Comparison of ENCODE assay signal across 13 cellular contexts in genomic region chr13:43094901-43095300, GRCh38.
A peak's percentile ranks its signal among the peaks of the same experiment; 100 is the strongest.
DNase-seq lines count a peak whose midpoint lies in the region; ATAC-seq lines count a peak whose summit lies in the region.
"Had no signal": no experiment of that assay in that cellular context is flagged by ENCODE, and none has a peak within 500 bp of the region (broad histone marks: within the 10 kb centered on the region; RNA-seq: fewer than 3 reads in every experiment).

No MANE protein-coding gene starts in this region.

- peak overlapping the region; percentile 62 for H3K27ac Mint-ChIP-seq in activated naive CD4-positive, alpha-beta T cell treated with anti-CD3 and anti-CD28 coated beads for 36 hours
- H3K27ac Mint-ChIP-seq in activated naive CD4-positive, alpha-beta T cell treated with anti-CD3 and anti-CD28 coated beads, Interleukin-2, amount 10 ng/mL, durations not matched to agents 7 days and 5 days = no peak overlapping the region
- peak overlapping the region in 1 of 7 donors; percentile 28 for H3K27ac Mint-ChIP-seq in CD4-positive, alpha-beta memory T cell
- H3K27ac Mint-ChIP-seq: brain had no signal

- H3K36me3 Mint-ChIP-seq in activated naive CD4-positive, alpha-beta T cell treated with anti-CD3 and anti-CD28 coated beads for 36 hours (ENCODE audit: low read depth) = peaks cover 12% of the 10 kb centered on the region
- H3K36me3 Mint-ChIP-seq in activated naive CD4-positive, alpha-beta T cell treated with anti-CD3 and anti-CD28 coated beads, Interleukin-2, amount 10 ng/mL, durations not matched to agents 7 days and 5 days = peaks cover 14% of the 10 kb centered on the region
- peaks cover 19 to 20% of the 10 kb centered on the region in 2 donors for H3K36me3 Mint-ChIP-seq in CD4-positive, alpha-beta memory T cell

- POLR2A ChIA-PET in CD4-positive, alpha-beta memory T cell (lab: Charles Lee; ENCODE audit: partially characterized antibody) = no interaction called here

- ATAC-seq in HG02571 (IDR thresholded peaks at IDR 0.05; ENCODE audit: unreplicated experiment) = peak; percentile 98
- ATAC-seq in HG03558 (IDR thresholded peaks at IDR 0.05; ENCODE audit: extremely low read depth, unreplicated experiment) = peak; percentile 59
- ATAC-seq in stimulated activated naive CD8-positive, alpha-beta T cell treated with anti-CD3 and anti-CD28 coated beads, Interleukin-15, Interleukin-2, amounts not matched to agents 100 U/mL and 50 U/mL, for 24 hours = peak; percentile 82

- DNase-seq in activated naive CD4-positive, alpha-beta T cell treated with anti-CD3 and anti-CD28 coated beads for 36 hours = no peak
- DNase-seq in activated naive CD4-positive, alpha-beta T cell treated with anti-CD3 and anti-CD28 coated beads, Interleukin-2, amount 10 ng/mL, durations not matched to agents 7 days and 5 days = no peak
- no peak for DNase-seq in stimulated activated naive CD8-positive, alpha-beta T cell treated with anti-CD3 and anti-CD28 coated beads, Interleukin-15, Interleukin-2, amounts not matched to agents 100 U/mL and 50 U/mL, for 24 hours
- DNase-seq in C1 segment of cervical spinal cord (lab: John Stamatoyannopoulos, UW) (no peak), NCI-H2107 (lab: John Stamatoyannopoulos, UW) (no peak)
- DNase-seq in CD4-positive, alpha-beta memory T cell = no peak
- DNase-seq: NK-92 treated with Interleukin-12 subunit alpha and Interleukin-12 subunit beta, amount 100 ng/mL, for 24 hours had no signal

- no peaks in the 10 kb centered on the region for H3K27me3 Mint-ChIP-seq in activated naive CD4-positive, alpha-beta T cell treated with anti-CD3 and anti-CD28 coated beads for 36 hours (ENCODE audit: low read depth)
- H3K27me3 Mint-ChIP-seq in activated naive CD4-positive, alpha-beta T cell treated with anti-CD3 and anti-CD28 coated beads, Interleukin-2, amount 10 ng/mL, durations not matched to agents 7 days and 5 days = no peaks in the 10 kb centered on the region
- H3K27me3 Mint-ChIP-seq in CD4-positive, alpha-beta memory T cell = no peaks in the 10 kb centered on the region

- H3K4me3 ChIP-seq in CD4-positive, alpha-beta memory T cell (ENCODE audit: low read length in 2 of 2) = no peak overlapping the region
- H3K4me3 ChIP-seq: lung, right atrium auricular region had no signal

- H3K36me3 ChIP-seq in CD4-positive, alpha-beta memory T cell (ENCODE audit: insufficient read depth, low read length) = no peaks in the 10 kb centered on the region
- H3K36me3 ChIP-seq: right atrium auricular region had no signal

- H3K4me3 Mint-ChIP-seq in activated naive CD4-positive, alpha-beta T cell treated with anti-CD3 and anti-CD28 coated beads for 36 hours = no peak overlapping the region
- no peak overlapping the region for H3K4me3 Mint-ChIP-seq in activated naive CD4-positive, alpha-beta T cell treated with anti-CD3 and anti-CD28 coated beads, Interleukin-2, amount 10 ng/mL, durations not matched to agents 7 days and 5 days
- no peak overlapping the region for H3K4me3 Mint-ChIP-seq in CD4-positive, alpha-beta memory T cell
- H3K4me3 Mint-ChIP-seq: brain had no signal

- H3K27ac ChIP-seq in CD4-positive, alpha-beta memory T cell (ENCODE audit: low read depth, low read length) = no peak overlapping the region
- H3K27ac ChIP-seq: right atrium auricular region, VCaP had no signal

- peaks cover 22% of the 10 kb centered on the region for H3K4me1 Mint-ChIP-seq in activated naive CD4-positive, alpha-beta T cell treated with anti-CD3 and anti-CD28 coated beads for 36 hours (ENCODE audit: low read depth)
- peaks cover 5% of the 10 kb centered on the region for H3K4me1 Mint-ChIP-seq in activated naive CD4-positive, alpha-beta T cell treated with anti-CD3 and anti-CD28 coated beads, Interleukin-2, amount 10 ng/mL, durations not matched to agents 7 days and 5 days
- peaks cover 10 to 20% (median 13%) of the 10 kb centered on the region in 4 donors for H3K4me1 Mint-ChIP-seq in CD4-positive, alpha-beta memory T cell

- H3K9me3 ChIP-seq in CD4-positive, alpha-beta memory T cell (ENCODE audit: control insufficient read depth in 1 of 2, low read length in 2 of 2) = no peaks in the 10 kb centered on the region

- intact Hi-C loops in activated naive CD4-positive, alpha-beta T cell treated with anti-CD3 and anti-CD28 coated beads for 36 hours (cut with micrococcal nuclease) = loop anchor here (1.0 to 10.0 kb wide), 5 partner anchors 33 to 780 kb away; partner anchors contain the start of genes CCDC122, EPSTI1 and LACC1
- intact Hi-C loops in CD4-positive, alpha-beta memory T cell (cut with micrococcal nuclease) = no loop called here

- H3K27me3 ChIP-seq in CD4-positive, alpha-beta memory T cell (ENCODE audit: insufficient read depth, low read length) = no peaks in the 10 kb centered on the region
- H3K27me3 ChIP-seq: right atrium auricular region had no signal

- no peaks in the 10 kb centered on the region for H3K4me1 ChIP-seq in CD4-positive, alpha-beta memory T cell (ENCODE audit: insufficient read depth, low read length)

- no peaks in the 10 kb centered on the region for H3K9me3 Mint-ChIP-seq in activated naive CD4-positive, alpha-beta T cell treated with anti-CD3 and anti-CD28 coated beads for 36 hours
- no peaks in the 10 kb centered on the region for H3K9me3 Mint-ChIP-seq in activated naive CD4-positive, alpha-beta T cell treated with anti-CD3 and anti-CD28 coated beads, Interleukin-2, amount 10 ng/mL, durations not matched to agents 7 days and 5 days
- H3K9me3 Mint-ChIP-seq in CD4-positive, alpha-beta memory T cell = no peaks in the 10 kb centered on the region

- CTCF ChIA-PET in activated naive CD4-positive, alpha-beta T cell treated with anti-CD3 and anti-CD28 coated beads for 36 hours (lab: Charles Lee) = interaction anchor here (1.3 kb wide), 1 partner anchor 11 kb away, joined by 5 read pairs; no protein-coding TSS in a partner anchor
- CTCF ChIA-PET in activated naive CD4-positive, alpha-beta T cell treated with anti-CD3 and anti-CD28 coated beads, Interleukin-2, amount 10 ng/mL, durations not matched to agents 7 days and 5 days (lab: Charles Lee) = interaction anchor here (1.3 kb wide), 1 partner anchor 13 kb away, joined by 3 read pairs; no protein-coding TSS in a partner anchor
- CTCF ChIA-PET in CD4-positive, alpha-beta memory T cell (lab: Charles Lee; ENCODE audit: partially characterized antibody) = interaction anchor here (6.1 kb wide), 1 partner anchor 9 kb away, joined by 32 read pairs; no protein-coding TSS in a partner anchor
